ENCODE assay signal across 18 cellular contexts in genomic region chr20:9166153-9166780, GRCh38.
DNase-seq lines count a peak whose midpoint lies in the region; ATAC-seq and TF ChIP-seq lines count a peak whose summit lies in the region.
"Had no signal": no experiment of that assay in that cellular context is flagged by ENCODE, and none has a peak within 500 bp of the region (broad histone marks: within the 10 kb centered on the region; RNA-seq: fewer than 3 reads in every experiment).

No MANE protein-coding gene starts in this region.

- TF ChIP-seq CTCF in osteoblast (IDR thresholded peaks at IDR 0.05; ENCODE audit: extremely low read depth, low read depth, low read length): no peak
- no peak for TF ChIP-seq CTCF in tibial artery (IDR thresholded peaks at IDR 0.05)
- no peak for TF ChIP-seq CTCF in testis (IDR thresholded peaks at IDR 0.05)

- no peak overlapping the region for H3K27ac Mint-ChIP-seq in effector memory CD8-positive, alpha-beta T cell
- H3K27ac Mint-ChIP-seq: T-helper 2 cell treated with Interferon-gamma antibody and Interleukin-4, amounts not matched to agents 5 μg/mL and 100 μg/mL, for 36 hours had no signal

- no peak for TF ChIP-seq POLR2A in testis (IDR thresholded peaks at IDR 0.05)

- peak overlapping the region; percentile 31 for H3K4me2 ChIP-seq in osteoblast (ENCODE audit: insufficient read depth, low read length)

- H3K9me3 Mint-ChIP-seq in effector memory CD8-positive, alpha-beta T cell: no peaks in the 10 kb centered on the region
- H3K9me3 Mint-ChIP-seq: T-helper 2 cell treated with Interferon-gamma antibody and Interleukin-4, amounts not matched to agents 5 μg/mL and 100 μg/mL, for 36 hours had no signal

- no peaks in the 10 kb centered on the region for H3K36me3 ChIP-seq in osteoblast (ENCODE audit: insufficient read depth, low read length)
- no peaks in the 10 kb centered on the region for H3K36me3 ChIP-seq in tibial artery
- no peaks in the 10 kb centered on the region for H3K36me3 ChIP-seq in testis (ENCODE audit: low read depth, missing control alignments)
- H3K36me3 ChIP-seq: ascending aorta, neutrophil had no signal

- POLR2A ChIA-PET in HEK293T (lab: Yijun Ruan, JAX): no interaction called here

- no peaks in the 10 kb centered on the region for H3K27me3 ChIP-seq in osteoblast (ENCODE audit: insufficient read depth, low read length)
- H3K27me3 ChIP-seq in tibial artery: no peaks in the 10 kb centered on the region
- H3K27me3 ChIP-seq in testis: no peaks in the 10 kb centered on the region
- H3K27me3 ChIP-seq: ascending aorta, neutrophil had no signal

- H4K20me1 ChIP-seq in osteoblast (ENCODE audit: insufficient read depth, low read length): peaks cover 3% of the 10 kb centered on the region

- H3K36me3 Mint-ChIP-seq in effector memory CD8-positive, alpha-beta T cell (ENCODE audit: insufficient read depth): no peaks in the 10 kb centered on the region

- 74 to 79% methylated on average over 11 of the region's 11 CpGs for WGBS in testis, 2 donors

- peak overlapping the region; percentile 55 for H2AFZ ChIP-seq in osteoblast (ENCODE audit: low read length)

- H3K9me3 ChIP-seq in osteoblast (ENCODE audit: low read depth, low read length): no peaks in the 10 kb centered on the region
- peaks cover 0 to 2% (median 0%) of the 10 kb centered on the region in 3 donors for H3K9me3 ChIP-seq in tibial artery
- H3K9me3 ChIP-seq in testis: no peaks in the 10 kb centered on the region
- H3K9me3 ChIP-seq: ascending aorta, neutrophil had no signal

- DNase-seq in HEK293T (ENCODE audit: extremely low spot score) (peak; percentile 7), NCI-H446 treated with DMSO at 0.1 percent for 48 hours (lab: John Stamatoyannopoulos, UW) (peak; percentile 16), globus pallidus (ENCODE audit: low spot score) (peak; percentile 5), osteoblast (ENCODE audit: insufficient read length, low spot score, missing footprints) (no peak), tibial artery (no peak), testis (no peak)
- no peak for DNase-seq in effector memory CD8-positive, alpha-beta T cell
- DNase-seq: activated CD4-positive, CD25-positive, alpha-beta regulatory T cell treated with anti-CD3 and anti-CD28 coated beads, Interleukin-2, amount 50 U/mL, for 72 hours; activated naive CD4-positive, alpha-beta T cell treated with Interleukin-2 at 50 U/mL for 16 hours; GF-D8; H7; mesenchymal stem cell; stimulated activated CD4-positive, alpha-beta T cell treated with anti-CD3 and anti-CD28 coated beads, Interleukin-4, amount 100 ng/mL, for 1 hour had no signal

- no peaks in the 10 kb centered on the region for H3K4me1 Mint-ChIP-seq in effector memory CD8-positive, alpha-beta T cell (ENCODE audit: low read depth in 2 of 2)

- ATAC-seq in HG02840 (IDR thresholded peaks at IDR 0.05; ENCODE audit: low FRiP score, unreplicated experiment): no peak
- ATAC-seq in effector memory CD8-positive, alpha-beta T cell (replicated peaks): no peak

- H3K4me3 Mint-ChIP-seq in effector memory CD8-positive, alpha-beta T cell: no peak overlapping the region
- H3K4me3 Mint-ChIP-seq: T-helper 2 cell treated with Interferon-gamma antibody and Interleukin-4, amounts not matched to agents 5 μg/mL and 100 μg/mL, for 36 hours had no signal

- H3K27ac ChIP-seq in osteoblast (ENCODE audit: low read depth, low read length) (no peak overlapping the region), tibial artery (no peak overlapping the region), testis (no peak overlapping the region)
- H3K27ac ChIP-seq: ascending aorta, coronary artery, neutrophil had no signal

- peaks cover 46% of the 10 kb centered on the region for H3K79me2 ChIP-seq in osteoblast (ENCODE audit: insufficient read depth, low read length)

- intact Hi-C loops in tibial artery (cut with DNase I; ENCODE audit: low total_unique reads) (no loop called here), testis (cut with DNase I; ENCODE audit: low total_unique reads) (no loop called here)

- peaks cover 2% of the 10 kb centered on the region for H3K4me1 ChIP-seq in osteoblast (ENCODE audit: insufficient read depth, low read length)
- H3K4me1 ChIP-seq in tibial artery: peaks cover 0 to 13% (median 3%) of the 10 kb centered on the region in 4 donors
- H3K4me1 ChIP-seq in testis: no peaks in the 10 kb centered on the region
- H3K4me1 ChIP-seq: ascending aorta had no signal

- H3K27me3 Mint-ChIP-seq in effector memory CD8-positive, alpha-beta T cell: no peaks in the 10 kb centered on the region

- CTCF ChIA-PET in HEK293T (lab: Yijun Ruan, JAX): no interaction called here

- H3K4me3 ChIP-seq in osteoblast (ENCODE audit: insufficient read depth, low read length) (peak overlapping the region; percentile 19), tibial artery (no peak overlapping the region), testis (no peak overlapping the region)
- H3K4me3 ChIP-seq: ascending aorta, coronary artery had no signal

TF ChIP-seq in HEK293T, 16 proteins besides CTCF, POLR2A, EP300 and RAD21:
- TF ChIP-seq ARNT (IDR thresholded peaks at IDR 0.05) (no peak), ZNF384 (IDR thresholded peaks at IDR 0.05) (no peak), CTBP1 (IDR thresholded peaks at IDR 0.05; ENCODE audit: borderline replicate concordance) (no peak), SUZ12 (IDR thresholded peaks at IDR 0.05) (no peak), FOXA1 (IDR thresholded peaks at IDR 0.05) (no peak), FOXM1 (IDR thresholded peaks at IDR 0.05; ENCODE audit: borderline replicate concordance) (no peak), FOXK2 (IDR thresholded peaks at IDR 0.05) (no peak), NFRKB (IDR thresholded peaks at IDR 0.05) (no peak)

Comparison
In these comparisons a context has a peak if more than half of its experiments do, and no peak if none do; other contexts are left out.
1. DNase-seq: peak in HEK293T (single experiment), NCI-H446 treated with DMSO at 0.1 percent for 48 hours (single experiment) and globus pallidus (single experiment); none in osteoblast (single experiment), tibial artery (0 of 2), testis (single experiment) and effector memory CD8-positive, alpha-beta T cell (0 of 3).